In the genomic region with DNA sequence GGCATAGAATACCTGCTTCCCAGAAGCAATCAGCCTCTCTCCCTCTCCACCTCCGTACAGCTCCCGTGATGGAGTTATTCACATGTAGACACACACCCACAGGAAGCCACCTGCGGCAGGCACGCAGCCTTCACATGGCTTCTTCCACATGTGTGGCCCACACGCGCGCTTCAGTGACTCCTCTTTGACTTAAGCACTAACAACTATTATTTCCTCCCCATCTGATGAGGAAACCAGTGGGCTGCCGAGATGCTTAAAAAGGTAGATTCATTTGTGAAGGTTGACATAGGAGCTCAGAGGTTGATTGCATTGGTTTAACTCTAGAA, we compare ENCODE assay signal across 17 cellular contexts.
DNase-seq lines count a peak whose midpoint lies in the region; ATAC-seq and TF ChIP-seq lines count a peak whose summit lies in the region.
"Had no signal": no experiment of that assay in that cellular context is flagged by ENCODE, and none has a peak within 500 bp of the region (broad histone marks: within the 10 kb centered on the region; RNA-seq: fewer than 3 reads in every experiment).

No MANE protein-coding gene starts in this region.

- TF ChIP-seq CTCF in A673 (conservative IDR thresholded peaks at IDR 0.05; ENCODE audit: low read depth, low read length), result no peak

- BruUV-seq in A673 (replicated peaks; lab: Mats Ljungman, UMichigan), result no TSS peak

- H3K4me3 Mint-ChIP-seq in activated T-cell treated with anti-CD3 and anti-CD28 coated beads, Interleukin-2, amount 50 U/mL, for 4 hours, result no peak overlapping the region
- H3K4me3 Mint-ChIP-seq: CD4-positive, alpha-beta memory T cell had no signal

- H3K9me3 Mint-ChIP-seq in activated T-cell treated with anti-CD3 and anti-CD28 coated beads, Interleukin-2, amount 50 U/mL, for 4 hours, result no peaks in the 10 kb centered on the region
- H3K9me3 Mint-ChIP-seq: CD4-positive, alpha-beta memory T cell had no signal

- POLR2A ChIA-PET in A673 (lab: Charles Lee; ENCODE audit: low non-redundant PET), result no interaction called here

- no peak overlapping the region for H3K27ac ChIP-seq in A673 (ENCODE audit: low read depth, low read length, poor library complexity, severe bottlenecking)
- H3K27ac ChIP-seq: 22Rv1, C4-2B had no signal

- no peaks in the 10 kb centered on the region for H3K36me3 ChIP-seq in A673 (ENCODE audit: insufficient read depth, low read length, poor library complexity, severe bottlenecking)

- H3K36me3 Mint-ChIP-seq in activated T-cell treated with anti-CD3 and anti-CD28 coated beads, Interleukin-2, amount 50 U/mL, for 4 hours (ENCODE audit: insufficient read depth), result no peaks in the 10 kb centered on the region
- H3K36me3 Mint-ChIP-seq: CD4-positive, alpha-beta memory T cell had no signal

- peaks cover 27% of the 10 kb centered on the region for H3K27me3 Mint-ChIP-seq in activated T-cell treated with anti-CD3 and anti-CD28 coated beads, Interleukin-2, amount 50 U/mL, for 4 hours (ENCODE audit: low read depth)

- intact Hi-C loops in A673 (cut with micrococcal nuclease; ENCODE audit: unreplicated experiment), result no loop called here

- H3K4me1 Mint-ChIP-seq in activated T-cell treated with anti-CD3 and anti-CD28 coated beads, Interleukin-2, amount 50 U/mL, for 4 hours (ENCODE audit: low read depth), result no peaks in the 10 kb centered on the region
- H3K4me1 Mint-ChIP-seq: CD4-positive, alpha-beta memory T cell had no signal

- peaks cover 20% of the 10 kb centered on the region for H3K27me3 ChIP-seq in A673 (replicated peaks; ENCODE audit: insufficient read depth, low read depth, low read length, poor library complexity)

- ATAC-seq in activated T-cell treated with anti-CD3 and anti-CD28 coated beads, Interleukin-2, amount 50 U/mL, for 4 hours, result no peak

- CTCF ChIA-PET in A673 (lab: Charles Lee), result no interaction called here

- DNase-seq in activated effector memory CD4-positive, alpha-beta T cell treated with anti-CD3 and anti-CD28 coated beads, Interleukin-2, amount 50 U/mL, for 16 hours, result peak; percentile 47
- no peak for DNase-seq in activated effector memory CD4-positive, alpha-beta T cell treated with Interleukin-2 at 50 U/mL for 16 hours
- DNase-seq in NAMALWA (ENCODE audit: low spot score), result peak; percentile 7
- DNase-seq in nucleus accumbens (lab: John Stamatoyannopoulos, UW), result peak in 38 of 56 donors; percentile 11 to 86 (median 47)
- no peak for DNase-seq in activated T-cell treated with anti-CD3 and anti-CD28 coated beads, Interleukin-2, amount 50 U/mL, for 4 hours
- DNase-seq in hepatic stellate cell (ENCODE audit: low spot score), result no peak
- DNase-seq in A673 (ENCODE audit: low spot score), result no peak
- DNase-seq: AML-193; CD4-positive, alpha-beta memory T cell; DND-41; GF-D8; HCEC 1CT; IMR-90; KG1 had no signal

- H3K9me3 ChIP-seq in A673 (ENCODE audit: low read depth, low read length, poor library complexity, severe bottlenecking), result no peaks in the 10 kb centered on the region
- H3K9me3 ChIP-seq: Caco-2 had no signal

- H3K4me3 ChIP-seq in A673 (ENCODE audit: low read depth, low read length, poor library complexity, severe bottlenecking), result no peak overlapping the region

- H3K4me1 ChIP-seq in A673 (ENCODE audit: insufficient read depth, low read length, poor library complexity, severe bottlenecking), result no peaks in the 10 kb centered on the region
- H3K4me1 ChIP-seq: Caco-2 had no signal

Comparison
In these comparisons a context has a peak if more than half of its experiments do, and no peak if none do; other contexts are left out.
1. DNase-seq: peak in activated effector memory CD4-positive, alpha-beta T cell treated with anti-CD3 and anti-CD28 coated beads, Interleukin-2, amount 50 U/mL, for 16 hours (single experiment), NAMALWA (single experiment) and nucleus accumbens (38 of 56); none in activated effector memory CD4-positive, alpha-beta T cell treated with Interleukin-2 at 50 U/mL for 16 hours (single experiment), activated T-cell treated with anti-CD3 and anti-CD28 coated beads, Interleukin-2, amount 50 U/mL, for 4 hours (single experiment), hepatic stellate cell (single experiment) and A673 (single experiment).